ENCODE assay signal across 15 cellular contexts in the genomic region with DNA sequence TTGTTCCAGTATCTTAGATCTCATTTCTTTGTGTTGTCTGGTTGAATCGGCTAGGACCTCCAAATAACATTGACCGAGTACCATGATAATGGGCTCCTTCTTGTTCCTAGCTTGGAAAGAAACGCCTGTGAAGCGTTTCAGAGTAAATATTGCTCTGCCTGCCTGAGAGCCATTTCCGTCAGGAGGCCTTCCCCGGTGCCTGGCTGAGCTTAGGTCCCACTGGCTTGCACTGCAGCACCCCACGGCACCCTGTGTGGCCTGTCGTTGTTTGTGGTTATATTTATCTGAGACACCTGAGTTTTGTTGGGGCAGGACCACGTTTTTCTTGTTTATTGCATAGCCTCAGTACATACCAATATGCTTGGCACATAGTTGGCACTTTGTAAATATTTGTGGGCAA. TPM values are rescaled to one million over a fixed set of nuclear protein-coding genes. Genes with fewer than 3 reads are reported as not detected.
A peak's percentile ranks its signal among the peaks of the same experiment; 100 is the strongest.
DNase-seq lines count a peak whose midpoint lies in the region; ATAC-seq and TF ChIP-seq lines count a peak whose summit lies in the region.
"Had no signal": no experiment of that assay in that cellular context is flagged by ENCODE, and none has a peak within 500 bp of the region (broad histone marks: within the 10 kb centered on the region; RNA-seq: fewer than 3 reads in every experiment).

No MANE protein-coding gene starts in this region.

- H3K36me3 ChIP-seq in fibroblast of lung (ENCODE audit: control insufficient read depth, insufficient read depth, low read length) (no peaks in the 10 kb centered on the region), sigmoid colon (no peaks in the 10 kb centered on the region)
- H3K36me3 ChIP-seq: pancreas had no signal

- POLR2A ChIA-PET in CD4-positive, alpha-beta T cell (lab: Charles Lee): interaction anchor here (1.7 kb wide), 1 partner anchor 58 kb away, joined by 5 read pairs; no protein-coding TSS in a partner anchor
- POLR2A ChIA-PET in activated CD4-positive, alpha-beta T cell treated with anti-CD3 and anti-CD28 coated beads, Interleukin-2, amount 10 ng/mL, durations not matched to agents 7 days and 5 days (lab: Charles Lee): no interaction called here

- H3K4me2 ChIP-seq in fibroblast of lung (ENCODE audit: extremely low read depth, insufficient read depth, low read length): no peak overlapping the region

- WGBS in sigmoid colon, 2 donors: 78% methylated on average over 9 of the region's 9 CpGs

- no peaks in the 10 kb centered on the region for H3K27me3 Mint-ChIP-seq in CD4-positive, alpha-beta T cell
- no peaks in the 10 kb centered on the region for H3K27me3 Mint-ChIP-seq in activated CD4-positive, alpha-beta T cell treated with anti-CD3 and anti-CD28 coated beads, Interleukin-2, amount 10 ng/mL, durations not matched to agents 7 days and 5 days

- H3K27me3 ChIP-seq in CD4-positive, alpha-beta T cell (ENCODE audit: control insufficient read depth, insufficient read depth, low read length): no peaks in the 10 kb centered on the region
- H3K27me3 ChIP-seq in fibroblast of lung (ENCODE audit: control insufficient read depth, insufficient read depth, low read length) (no peaks in the 10 kb centered on the region), sigmoid colon (no peaks in the 10 kb centered on the region)
- H3K27me3 ChIP-seq: pancreas, spleen had no signal

- H3K4me3 ChIP-seq in fibroblast of lung (replicated peaks in 1 of 4; ENCODE audit: control extremely low read depth in 1 of 4, insufficient read depth in 1 of 4, low read depth in 3 of 4, low read length in 4 of 4) (no peak overlapping the region), sigmoid colon (no peak overlapping the region)
- H3K4me3 ChIP-seq: pancreas, spleen had no signal

- no peak for TF ChIP-seq POLR2A in sigmoid colon (IDR thresholded peaks at IDR 0.05)

- TF ChIP-seq EP300 in sigmoid colon (IDR thresholded peaks at IDR 0.05): no peak

- peaks cover 58% of the 10 kb centered on the region for H3K4me1 Mint-ChIP-seq in CD4-positive, alpha-beta T cell (ENCODE audit: low read depth)
- peaks cover 10% of the 10 kb centered on the region for H3K4me1 Mint-ChIP-seq in activated CD4-positive, alpha-beta T cell treated with anti-CD3 and anti-CD28 coated beads, Interleukin-2, amount 10 ng/mL, durations not matched to agents 7 days and 5 days

- no peak overlapping the region for H3K9ac ChIP-seq in fibroblast of lung (ENCODE audit: insufficient read depth, low read length)

- no peak for TF ChIP-seq CTCF in CD4-positive, alpha-beta T cell (IDR thresholded peaks at IDR 0.05)
- TF ChIP-seq CTCF in fibroblast of lung (conservative IDR thresholded peaks at IDR 0.05 in 1 of 2, IDR thresholded peaks at IDR 0.05 in 1 of 2; ENCODE audit: low read depth in 1 of 2, low read length in 2 of 2) (no peak), sigmoid colon (IDR thresholded peaks at IDR 0.05) (no peak)

- H3K36me3 Mint-ChIP-seq in CD4-positive, alpha-beta T cell (ENCODE audit: low read depth): no peaks in the 10 kb centered on the region
- no peaks in the 10 kb centered on the region for H3K36me3 Mint-ChIP-seq in activated CD4-positive, alpha-beta T cell treated with anti-CD3 and anti-CD28 coated beads, Interleukin-2, amount 10 ng/mL, durations not matched to agents 7 days and 5 days (ENCODE audit: low read depth)

- no peak overlapping the region for H2AFZ ChIP-seq in fibroblast of lung (ENCODE audit: low read length)

- DNase-seq in CD4-positive, alpha-beta T cell: no peak
- DNase-seq in NCI-H2029 treated with DMSO at 0.1 percent for 48 hours (lab: John Stamatoyannopoulos, UW) (peak; percentile 32), fibroblast of lung (ENCODE audit: low read depth in 2 of 2) (no peak), sigmoid colon (no peak), COLO829 (ENCODE audit: low spot score) (no peak)
- no peak for DNase-seq in activated CD4-positive, alpha-beta T cell treated with anti-CD3 and anti-CD28 coated beads, Interleukin-2, amount 10 ng/mL, durations not matched to agents 7 days and 5 days
- DNase-seq: activated naive CD4-positive, alpha-beta T cell treated with Interleukin-2 at 50 U/mL for 16 hours; COR-L47; NCI-H1694; spleen had no signal

- peaks cover under 1% of the 10 kb centered on the region for H3K4me1 ChIP-seq in fibroblast of lung (ENCODE audit: control insufficient read depth, extremely low read depth, insufficient read depth, low read length)
- peaks cover 0 to 83% (median 75%) of the 10 kb centered on the region in 4 donors for H3K4me1 ChIP-seq in sigmoid colon
- H3K4me1 ChIP-seq: pancreas had no signal

- H3K4me3 Mint-ChIP-seq in CD4-positive, alpha-beta T cell: no peak overlapping the region
- no peak overlapping the region for H3K4me3 Mint-ChIP-seq in activated CD4-positive, alpha-beta T cell treated with anti-CD3 and anti-CD28 coated beads, Interleukin-2, amount 10 ng/mL, durations not matched to agents 7 days and 5 days
- H3K4me3 Mint-ChIP-seq: T-helper 1 cell treated with Interleukin-12 subunit alpha and Interleukin-12 subunit beta and Interleukin-4 antibody, amounts not matched to agents 30 μg/mL and 1 μg/mL, for 36 hours had no signal

- no peaks in the 10 kb centered on the region for H3K9me3 Mint-ChIP-seq in CD4-positive, alpha-beta T cell
- H3K9me3 Mint-ChIP-seq in activated CD4-positive, alpha-beta T cell treated with anti-CD3 and anti-CD28 coated beads, Interleukin-2, amount 10 ng/mL, durations not matched to agents 7 days and 5 days: no peaks in the 10 kb centered on the region
- H3K9me3 Mint-ChIP-seq: T-helper 1 cell treated with Interleukin-12 subunit alpha and Interleukin-12 subunit beta and Interleukin-4 antibody, amounts not matched to agents 30 μg/mL and 1 μg/mL, for 36 hours had no signal

- no peaks in the 10 kb centered on the region for H3K9me3 ChIP-seq in CD4-positive, alpha-beta T cell (ENCODE audit: control insufficient read depth, low read length)
- no peaks in the 10 kb centered on the region for H3K9me3 ChIP-seq in fibroblast of lung (ENCODE audit: control insufficient read depth, insufficient read depth, low read depth, low read length)
- no peaks in the 10 kb centered on the region for H3K9me3 ChIP-seq in sigmoid colon
- H3K9me3 ChIP-seq: pancreas, spleen had no signal

- no peaks in the 10 kb centered on the region for H4K20me1 ChIP-seq in fibroblast of lung (ENCODE audit: control insufficient read depth, extremely low read depth, insufficient read depth, low read length)

- CTCF ChIA-PET in CD4-positive, alpha-beta T cell (lab: Charles Lee): no interaction called here
- CTCF ChIA-PET in activated CD4-positive, alpha-beta T cell treated with anti-CD3 and anti-CD28 coated beads, Interleukin-2, amount 10 ng/mL, durations not matched to agents 7 days and 5 days (lab: Charles Lee): interaction anchor here (0.9 kb wide), 1 partner anchor 36 kb away, joined by 3 read pairs; no protein-coding TSS in a partner anchor

- ATAC-seq in CD4-positive, alpha-beta T cell (ENCODE audit: poor library complexity): no peak
- ATAC-seq in HG03108 (IDR thresholded peaks at IDR 0.05; ENCODE audit: unreplicated experiment) (no peak), GM21786 (IDR thresholded peaks at IDR 0.05; ENCODE audit: unreplicated experiment) (no peak)

- intact Hi-C loops in CD4-positive, alpha-beta T cell (cut with DNase I, micrococcal nuclease): no loop called here
- intact Hi-C loops in sigmoid colon (cut with DNase I): no loop called here

- peak overlapping the region; percentile 73 for H3K27ac Mint-ChIP-seq in CD4-positive, alpha-beta T cell
- no peak overlapping the region for H3K27ac Mint-ChIP-seq in activated CD4-positive, alpha-beta T cell treated with anti-CD3 and anti-CD28 coated beads, Interleukin-2, amount 10 ng/mL, durations not matched to agents 7 days and 5 days
- H3K27ac Mint-ChIP-seq: T-helper 1 cell treated with Interleukin-12 subunit alpha and Interleukin-12 subunit beta and Interleukin-4 antibody, amounts not matched to agents 30 μg/mL and 1 μg/mL, for 36 hours had no signal

- peaks cover 77% of the 10 kb centered on the region for H3K79me2 ChIP-seq in fibroblast of lung (ENCODE audit: control insufficient read depth, insufficient read depth, low read length)

- H3K27ac ChIP-seq in CD4-positive, alpha-beta T cell (ENCODE audit: low read depth, low read length): no peak overlapping the region
- H3K27ac ChIP-seq in fibroblast of lung (ENCODE audit: insufficient read depth, low read length) (peak overlapping the region; percentile 62), sigmoid colon (peak overlapping the region; percentile 29 to 94 (median 60))
- H3K27ac ChIP-seq: pancreas, RWPE1 had no signal

RNA-seq across cellular contexts. Expression of a gene that starts 17.8 kb away (rescaled TPM):
- total RNA-seq in CD4-positive, alpha-beta T cell: 10 to 100 TPM; 67.8 to 68.1 TPM
- total RNA-seq in fibroblast of lung: 21.8 and 26.9 TPM in 2 replicates
- 5.2 and 8.2 TPM in 2 replicates for polyA plus RNA-seq in fibroblast of lung
- 10.8 and 12.4 TPM in 2 replicates for polyA plus RNA-seq in fibroblast of lung (2012)
- polyA minus RNA-seq in fibroblast of lung (ENCODE audit: low replicate concordance): 30.8 and 36.6 TPM in 2 replicates
- total RNA-seq in sigmoid colon: 10 to 100 TPM; 15.8 to 47.1 (median 18.0) TPM
- 10 to 100 TPM in 1 of 3 donors, 1 to 10 TPM in 2; 1.8 to 18.1 (median 3.0) TPM for polyA plus RNA-seq in sigmoid colon
- total RNA-seq in activated CD4-positive, alpha-beta T cell treated with anti-CD3 and anti-CD28 coated beads, Interleukin-2, amount 10 ng/mL, durations not matched to agents 7 days and 5 days: 10 to 100 TPM; 32.0 to 36.2 TPM
